8 cellular contexts compared by ENCODE assay signal in the genomic region with DNA sequence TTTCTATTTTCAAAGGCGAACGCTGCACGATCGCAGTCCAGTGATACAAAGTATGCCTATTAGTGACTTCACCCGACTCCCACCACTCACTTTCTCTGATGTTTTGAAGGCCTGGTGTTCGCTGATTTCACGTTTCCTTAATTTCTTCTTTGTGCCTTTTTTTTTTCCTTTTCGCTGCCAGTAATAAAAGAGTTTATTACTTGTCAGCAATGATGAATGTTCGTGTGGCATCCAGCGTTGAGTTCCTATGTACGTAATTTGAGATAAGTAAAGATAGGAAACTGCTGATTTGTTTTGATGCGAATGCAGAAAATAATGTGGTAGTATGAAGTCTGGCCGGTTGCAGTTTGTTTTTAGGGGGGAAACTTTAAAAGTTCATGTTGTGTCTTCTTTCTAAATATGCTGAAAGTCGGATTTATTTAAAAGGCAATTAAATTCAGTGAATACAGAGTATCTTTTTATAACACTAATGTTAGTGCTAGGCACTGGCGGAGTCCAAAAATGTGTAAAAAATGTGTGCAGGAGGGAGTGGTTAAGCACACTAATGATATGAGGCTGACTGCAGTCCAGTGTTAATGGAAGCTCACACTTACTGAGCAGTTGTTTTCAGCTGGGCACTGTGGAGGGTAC. TPM values are rescaled to one million over a fixed set of nuclear protein-coding genes. Genes with fewer than 3 reads are reported as not detected.
DNase-seq lines count a peak whose midpoint lies in the region; ATAC-seq and TF ChIP-seq lines count a peak whose summit lies in the region.

No MANE protein-coding gene starts in this region.

- peak; percentile 42 to 71 (median 62) for DNase-seq in NCI-H1417 (lab: John Stamatoyannopoulos, UW)
- DNase-seq in NCI-H1417 treated with DMSO at 0.1 percent for 48 hours (lab: John Stamatoyannopoulos, UW), result no peak
- DNase-seq in NCI-H526 (lab: John Stamatoyannopoulos, UW), result peak; percentile 32 to 41
- peak; percentile 48 to 51 for DNase-seq in lung microvascular endothelial cell (ENCODE audit: low read depth in 2 of 2)
- no peak for DNase-seq in upper lobe of right lung
- no peak for DNase-seq in anterior cingulate cortex (lab: John Stamatoyannopoulos, UW)

- intact Hi-C loops in upper lobe of right lung (cut with DNase I), result no loop called here

- H3K4me1 ChIP-seq in upper lobe of right lung, result peaks cover 9% of the 10 kb centered on the region

- peak overlapping the region; percentile 39 for H3K27ac ChIP-seq in cingulate gyrus (ENCODE audit: low read depth, low read length)
- H3K27ac ChIP-seq in upper lobe of right lung, result peak overlapping the region; percentile 83

- no peaks in the 10 kb centered on the region for H3K36me3 ChIP-seq in upper lobe of right lung

- no peak for TF ChIP-seq CTCF in upper lobe of right lung (IDR thresholded peaks at IDR 0.05)

- ATAC-seq in upper lobe of right lung (no peak), HG02759 (IDR thresholded peaks at IDR 0.05; ENCODE audit: unreplicated experiment) (no peak)

- peak overlapping the region; percentile 77 for H3K4me3 ChIP-seq in upper lobe of right lung

- no peaks in the 10 kb centered on the region for H3K27me3 ChIP-seq in upper lobe of right lung

- H3K9me3 ChIP-seq in upper lobe of right lung, result no peaks in the 10 kb centered on the region

RNA-seq across cellular contexts. Expression of a gene that starts 0.8 kb away (rescaled TPM):
- total RNA-seq in lung microvascular endothelial cell (7.4 and 9.5 TPM in 2 replicates), upper lobe of right lung (12.7 TPM)

RNA-seq across cellular contexts. Expression of a gene that starts 14.2 kb away (rescaled TPM):
- total RNA-seq in lung microvascular endothelial cell (8.1 and 10.7 TPM in 2 replicates), upper lobe of right lung (24.0 TPM)

Comparison
In these comparisons a context has a peak if more than half of its experiments do, and no peak if none do; other contexts are left out.
1. DNase-seq: peak in NCI-H1417 (3 of 3), NCI-H526 (2 of 2) and lung microvascular endothelial cell (2 of 2); none in NCI-H1417 treated with DMSO at 0.1 percent for 48 hours (single experiment), upper lobe of right lung (single experiment) and anterior cingulate cortex (0 of 58).